Comparison of ENCODE assay signal across 27 cellular contexts in genomic region chr4:56241500-56241899, GRCh38.
A peak's percentile ranks its signal among the peaks of the same experiment; 100 is the strongest.
DNase-seq lines count a peak whose midpoint lies in the region; ATAC-seq, FAIRE-seq and TF ChIP-seq lines count a peak whose summit lies in the region.
"Had no signal": no experiment of that assay in that cellular context is flagged by ENCODE, and none has a peak within 500 bp of the region (broad histone marks: within the 10 kb centered on the region; RNA-seq: fewer than 3 reads in every experiment).

No MANE protein-coding gene starts in this region.

- ATAC-seq in body of pancreas, result peak; percentile 68
- peak; percentile 82 for ATAC-seq in HepG2
- no peak for ATAC-seq in heart left ventricle
- ATAC-seq in HG02852 (IDR thresholded peaks at IDR 0.05; ENCODE audit: unreplicated experiment), result no peak
- ATAC-seq: activated CD8-positive, alpha-beta memory T cell treated with anti-CD3 and anti-CD28 coated beads, Interleukin-2, amount 10 ng/mL, durations not matched to agents 7 days and 5 days had no signal

- TF ChIP-seq RAD21 in HepG2 (CRISPR knock-in tag; IDR thresholded peaks at IDR 0.05), result no peak

- H3K36me3 ChIP-seq in body of pancreas (replicated peaks in 1 of 2; ENCODE audit: insufficient read depth in 1 of 2, low read depth in 2 of 2) (no peaks in the 10 kb centered on the region), HepG2 (replicated peaks in 1 of 2; ENCODE audit: control insufficient read depth in 1 of 2, insufficient read depth in 2 of 2, low read length in 2 of 2) (no peaks in the 10 kb centered on the region), smooth muscle cell (ENCODE audit: low read depth) (no peaks in the 10 kb centered on the region), heart left ventricle (no peaks in the 10 kb centered on the region)
- H3K36me3 ChIP-seq: BLaER1 treated with 17β-estradiol and CSF1 and Interleukin-3, amounts not matched to agents 10 nM and 100 nM; right lobe of liver; thyroid gland had no signal

- H3K9ac ChIP-seq in HepG2 (ENCODE audit: insufficient read depth, low read depth, low read length) (peak overlapping the region; percentile 38), smooth muscle cell (ENCODE audit: low read depth) (no peak overlapping the region)
- H3K9ac ChIP-seq: BLaER1 treated with 17β-estradiol and CSF1 and Interleukin-3, amounts not matched to agents 10 nM and 100 nM had no signal

- 36 to 37% methylated on average over 6 of the region's 6 CpGs for WGBS in body of pancreas, 2 donors
- WGBS in HepG2 (ENCODE audit: low lambda C conversion rate), result 19% methylated on average over 6 of the region's 6 CpGs
- 59% methylated on average over 6 of the region's 6 CpGs for WGBS in smooth muscle cell (ENCODE audit: low lambda C conversion rate)
- WGBS in heart left ventricle, 4 donors, result 66 to 85% (median 67%) methylated on average over 6 of the region's 6 CpGs

- H3K9me3 ChIP-seq in body of pancreas, result no peaks in the 10 kb centered on the region
- H3K9me3 ChIP-seq in HepG2 (ENCODE audit: low read length), result no peaks in the 10 kb centered on the region
- H3K9me3 ChIP-seq in smooth muscle cell (replicated peaks; ENCODE audit: low read depth), result no peaks in the 10 kb centered on the region
- H3K9me3 ChIP-seq in heart left ventricle, result no peaks in the 10 kb centered on the region
- H3K9me3 ChIP-seq: BLaER1 treated with 17β-estradiol and CSF1 and Interleukin-3, amounts not matched to agents 10 nM and 100 nM; right lobe of liver; thyroid gland had no signal

- TF ChIP-seq POLR2A in body of pancreas (IDR thresholded peaks at IDR 0.05), result no peak
- no peak for TF ChIP-seq POLR2A in HepG2 (IDR thresholded peaks at IDR 0.05; ENCODE audit: insufficient read depth in 1 of 2, low read depth in 2 of 2, low read length in 2 of 2)
- TF ChIP-seq POLR2A in heart left ventricle (IDR thresholded peaks at IDR 0.05), result no peak

- CTCF ChIA-PET in HepG2 (lab: Yijun Ruan, JAX; ENCODE audit: low intra/inter-chr PET ratio, low total read pairs), result no interaction called here

- H3K4me3 ChIP-seq in body of pancreas (no peak overlapping the region), HepG2 (replicated peaks in 1 of 3; ENCODE audit: insufficient read depth in 1 of 3, low read depth in 2 of 3, low read length in 3 of 3) (peak overlapping the region; percentile 28 to 43 (median 29); a peak in 4 of 6 replicates), smooth muscle cell (peak overlapping the region; percentile 14), heart left ventricle (no peak overlapping the region)
- H3K4me3 ChIP-seq: BLaER1 treated with 17β-estradiol and CSF1 and Interleukin-3, amounts not matched to agents 10 nM and 100 nM; right lobe of liver; SK-N-MC; thyroid gland had no signal

- peaks cover 13% of the 10 kb centered on the region for H3F3A ChIP-seq in smooth muscle cell (ENCODE audit: low read depth)

- H4K20me1 ChIP-seq in HepG2 (ENCODE audit: insufficient read depth, low read length) (no peaks in the 10 kb centered on the region), smooth muscle cell (ENCODE audit: low read depth) (no peaks in the 10 kb centered on the region)
- H4K20me1 ChIP-seq: BLaER1 treated with 17β-estradiol and CSF1 and Interleukin-3, amounts not matched to agents 10 nM and 100 nM had no signal

- H3K79me2 ChIP-seq in HepG2 (ENCODE audit: insufficient read depth, low read length) (no peaks in the 10 kb centered on the region), smooth muscle cell (ENCODE audit: low read depth) (no peaks in the 10 kb centered on the region)

- H3K27me3 ChIP-seq in body of pancreas (no peaks in the 10 kb centered on the region), HepG2 (ENCODE audit: control insufficient read depth in 1 of 2, insufficient read depth in 2 of 2, low read length in 2 of 2) (no peaks in the 10 kb centered on the region), smooth muscle cell (ENCODE audit: low read depth) (no peaks in the 10 kb centered on the region), heart left ventricle (no peaks in the 10 kb centered on the region)
- H3K27me3 ChIP-seq: BLaER1 treated with 17β-estradiol and CSF1 and Interleukin-3, amounts not matched to agents 10 nM and 100 nM; right lobe of liver; thyroid gland had no signal

- H3K4me1 ChIP-seq in body of pancreas (peaks cover 12% of the 10 kb centered on the region), HepG2 (ENCODE audit: insufficient read depth, low read length) (peaks cover 83% of the 10 kb centered on the region), smooth muscle cell (ENCODE audit: low read depth) (peaks cover 12% of the 10 kb centered on the region), heart left ventricle (no peaks in the 10 kb centered on the region)
- H3K4me1 ChIP-seq: right lobe of liver, thyroid gland had no signal

- TF ChIP-seq CTCF in body of pancreas (IDR thresholded peaks at IDR 0.05), result no peak
- TF ChIP-seq CTCF in HepG2 (CRISPR knock-in tag; IDR thresholded peaks at IDR 0.05), result no peak
- no peak for TF ChIP-seq CTCF in smooth muscle cell (IDR thresholded peaks at IDR 0.05; ENCODE audit: borderline replicate concordance, insufficient read depth, poor library complexity, severe bottlenecking)
- no peak for TF ChIP-seq CTCF in heart left ventricle (IDR thresholded peaks at IDR 0.05)

- FAIRE-seq in HepG2 (lab: Jason Lieb, UNC), result peak; percentile 69
- FAIRE-seq: frontal cortex, GM12892, TTC549 had no signal

- DNase-seq in HuH-7 (ENCODE audit: low spot score) (peak; percentile 21), body of pancreas (peak in 1 of 4 donors; percentile 2), HepG2 (ENCODE audit: low spot score) (peak; percentile 80), smooth muscle cell (lab: John Stamatoyannopoulos, UW; ENCODE audit: unreplicated experiment) (no peak), heart left ventricle (no peak)
- DNase-seq in effector CD8-positive, alpha-beta T cell (lab: John Stamatoyannopoulos, UW), result no peak
- DNase-seq: activated CD4-positive, alpha-beta T cell treated with anti-CD3 and anti-CD28 coated beads, Interleukin-2, amount 50 U/mL, for 4 hours; activated CD4-positive, CD25-positive, alpha-beta regulatory T cell; activated CD8-positive, alpha-beta memory T cell treated with anti-CD3 and anti-CD28 coated beads, Interleukin-2, amount 10 ng/mL, durations not matched to agents 7 days and 5 days; activated naive CD4-positive, alpha-beta T cell treated with anti-CD3 and anti-CD28 coated beads for 36 hours; activated T-cell treated with anti-CD3 and anti-CD28 coated beads, Interleukin-2, amount 50 U/mL, for 48 hours; HCEC 1CT; Kasumi-1; NCI-H1436; NCI-H2081; NCI-H446 treated with DMSO at 0.1 percent for 48 hours; posterior cingulate gyrus; right lobe of liver; stimulated activated CD4-positive, alpha-beta T cell treated with anti-CD3 and anti-CD28 coated beads, Interleukin-12 subunit alpha, Interleukin-12 subunit beta, amount 100 ng/mL, for 4 hours; stimulated activated CD4-positive, alpha-beta T cell treated with anti-CD3 and anti-CD28 coated beads, Interleukin-4, amount 100 ng/mL, for 24 hours; thyroid gland had no signal

- H3K27ac ChIP-seq in body of pancreas (peak overlapping the region in 1 of 4 donors; percentile 4), HepG2 (ENCODE audit: extremely low read length, insufficient read depth, low read length) (peak overlapping the region; percentile 65), smooth muscle cell (ENCODE audit: low read depth) (peak overlapping the region; percentile 14), heart left ventricle (no peak overlapping the region)
- H3K27ac ChIP-seq: BLaER1 treated with 17β-estradiol and CSF1 and Interleukin-3, amounts not matched to agents 10 nM and 100 nM; right lobe of liver; SK-N-MC; thyroid gland had no signal

- intact Hi-C loops in body of pancreas (cut with DNase I) (no loop called here), HepG2 (cut with micrococcal nuclease; ENCODE audit: unreplicated experiment) (loop anchor here (5.0 kb wide), 2 partner anchors 61 to 114 kb away; no protein-coding TSS in a partner anchor), heart left ventricle (cut with DNase I) (no loop called here)

- H3K4me2 ChIP-seq in HepG2 (ENCODE audit: low read depth, low read length), result peak overlapping the region; percentile 60
- H3K4me2 ChIP-seq in smooth muscle cell, result peak overlapping the region; percentile 60

- in situ Hi-C loops in HepG2 (cut with HindIII; ENCODE audit: extremely low pct_ligation_motif_present, low pct_unique_long_range_greater_than_20kb), result no loop called here

- POLR2A ChIA-PET in HepG2 (lab: Yijun Ruan, JAX), result no interaction called here

- no TSS peak for BruUV-seq in HepG2 (replicated peaks; lab: Mats Ljungman, UMichigan)

- TF ChIP-seq EP300 in HepG2 (IDR thresholded peaks at IDR 0.05; ENCODE audit: low read depth in 2 of 2, low read length in 2 of 2) (peak in 1 of 2 experiments; percentile 73; a peak in 2 of 4 replicates), HepG2 (CRISPR knock-in tag; IDR thresholded peaks at IDR 0.05; ENCODE audit: borderline replicate concordance) (no peak)

- H2AFZ ChIP-seq in HepG2 (ENCODE audit: low read length), result no peak overlapping the region
- no peak overlapping the region for H2AFZ ChIP-seq in smooth muscle cell (ENCODE audit: low read depth)

TF ChIP-seq in HepG2, 621 proteins besides CTCF, POLR2A, EP300 and RAD21 (continues in another document):
- TF ChIP-seq ZBTB38 (CRISPR knock-in tag; IDR thresholded peaks at IDR 0.05) (no peak), KDM6A (CRISPR knock-in tag; IDR thresholded peaks at IDR 0.05; ENCODE audit: low read depth) (peak; percentile 55; the same call in 1 of the 2 replicates), HNRNPK (IDR thresholded peaks at IDR 0.05; ENCODE audit: low read depth, low read length, poor library complexity, severe bottlenecking) (no peak), FOXP1 (IDR thresholded peaks at IDR 0.05) (no peak), FOXP1 (CRISPR knock-in tag; IDR thresholded peaks at IDR 0.05) (peak; percentile 56), ATRX (CRISPR knock-in tag; IDR thresholded peaks at IDR 0.05; ENCODE audit: borderline replicate concordance) (no peak), HNF4A (CRISPR knock-in tag; IDR thresholded peaks at IDR 0.05) (peak; percentile 95), SALL1 (CRISPR knock-in tag; IDR thresholded peaks at IDR 0.05) (peak; percentile 85), PPARG (CRISPR knock-in tag; conservative IDR thresholded peaks at IDR 0.05) (peak; percentile 39; the same call in 1 of the 2 replicates), PRPF4 (IDR thresholded peaks at IDR 0.05; ENCODE audit: low read depth, low read length, poor library complexity, severe bottlenecking) (no peak)
- TF ChIP-seq, protein P1, sequence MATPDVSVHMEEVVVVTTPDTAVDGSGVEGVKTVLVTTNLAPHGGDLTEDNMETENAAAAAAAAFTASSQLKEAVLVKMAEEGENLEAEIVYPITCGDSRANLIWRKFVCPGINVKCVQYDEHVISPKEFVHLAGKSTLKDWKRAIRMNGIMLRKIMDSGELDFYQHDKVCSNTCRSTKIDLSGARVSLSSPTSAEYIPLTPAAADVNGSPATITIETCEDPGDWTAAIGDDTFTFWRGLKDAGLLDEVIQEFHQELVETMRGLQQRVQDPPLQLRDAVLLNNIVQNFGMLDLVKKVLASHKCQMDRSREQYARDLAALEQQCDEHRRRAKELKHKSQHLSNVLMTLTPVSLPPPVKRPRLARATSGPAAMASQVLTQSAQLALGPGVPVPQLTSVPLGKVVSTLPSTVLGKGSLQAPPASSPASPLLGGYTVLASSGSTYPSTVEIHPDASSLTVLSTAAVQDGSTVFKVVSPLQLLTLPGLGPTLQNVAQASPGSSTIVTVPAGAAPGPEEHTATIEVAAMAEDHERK (CRISPR knock-in tag; IDR thresholded peaks at IDR 0.05; ENCODE audit: low read depth), result no peak

Comparison
In these comparisons a context has a peak if more than half of its experiments do, and no peak if none do; other contexts are left out.
1. DNase-seq: peak in HuH-7 (single experiment) and HepG2 (single experiment); none in smooth muscle cell (single experiment), heart left ventricle (0 of 5) and effector CD8-positive, alpha-beta T cell (single experiment).
2. ATAC-seq: peak in body of pancreas (single experiment) and HepG2 (single experiment); none in heart left ventricle (0 of 4) and HG02852 (single experiment).
3. H3K27ac ChIP-seq: peak in HepG2 (single experiment) and smooth muscle cell (single experiment); none in heart left ventricle (0 of 12).
4. H3K4me3 ChIP-seq: peak in HepG2 (3 of 3) and smooth muscle cell (single experiment); none in body of pancreas (0 of 2) and heart left ventricle (0 of 12).